Comparison of ENCODE assay signal across 8 cellular contexts in genomic region chr3:176872771-176873209, GRCh38.
DNase-seq lines count a peak whose midpoint lies in the region; ATAC-seq and TF ChIP-seq lines count a peak whose summit lies in the region.

No MANE protein-coding gene starts in this region.

- no peak overlapping the region for H3K27ac ChIP-seq in foreskin keratinocyte

- no peak overlapping the region for H3K4me3 ChIP-seq in Caco-2 (ENCODE audit: low read depth, low read length)

- peak; percentile 71 to 73 for TF ChIP-seq CTCF in Caco-2 (IDR thresholded peaks at IDR 0.05; ENCODE audit: insufficient read depth in 1 of 2, low read depth in 1 of 2, low read length in 1 of 2, severe bottlenecking in 1 of 2, unreplicated experiment in 1 of 2)
- TF ChIP-seq CTCF in foreskin keratinocyte (conservative IDR thresholded peaks at IDR 0.05), result peak; percentile 83
- TF ChIP-seq CTCF in progenitor cell of endocrine pancreas (IDR thresholded peaks at IDR 0.05; ENCODE audit: unreplicated experiment), result peak; percentile 74

- DNase-seq in Caco-2 (peak; percentile 57 to 58), NOMO-1 treated with DMSO at 0.1 percent for 48 hours (lab: John Stamatoyannopoulos, UW; ENCODE audit: unreplicated experiment) (peak; percentile 43), foreskin keratinocyte (peak; percentile 12 to 59), progenitor cell of endocrine pancreas (ENCODE audit: low spot score, unreplicated experiment) (no peak), NCI-H2196 (lab: John Stamatoyannopoulos, UW; ENCODE audit: unreplicated experiment) (no peak)
- DNase-seq in activated T-cell treated with anti-CD3 and anti-CD28 coated beads, Interleukin-2, amount 50 U/mL, for 24 hours, result peak; percentile 58

- no TSS peak for BruUV-seq in Caco-2 (replicated peaks; lab: Mats Ljungman, UMichigan)

- no peaks in the 10 kb centered on the region for H3K27me3 ChIP-seq in Caco-2 (replicated peaks; ENCODE audit: control insufficient read depth, insufficient read depth, low read length)
- no peaks in the 10 kb centered on the region for H3K27me3 ChIP-seq in foreskin keratinocyte

- POLR2A ChIA-PET in Caco-2 (lab: Charles Lee), result no interaction called here

- no peaks in the 10 kb centered on the region for H3K36me3 Mint-ChIP-seq in Caco-2 (ENCODE audit: insufficient read depth, unreplicated experiment)
- no peaks in the 10 kb centered on the region for H3K36me3 Mint-ChIP-seq in activated T-cell treated with anti-CD3 and anti-CD28 coated beads, Interleukin-2, amount 50 U/mL, for 24 hours (ENCODE audit: low read depth)
- H3K36me3 Mint-ChIP-seq in progenitor cell of endocrine pancreas (ENCODE audit: insufficient read depth), result peaks cover 6% of the 10 kb centered on the region

- no peaks in the 10 kb centered on the region for H3K4me1 Mint-ChIP-seq in Caco-2 (ENCODE audit: low read depth, unreplicated experiment)
- H3K4me1 Mint-ChIP-seq in activated T-cell treated with anti-CD3 and anti-CD28 coated beads, Interleukin-2, amount 50 U/mL, for 24 hours (ENCODE audit: low read depth), result peaks cover 4% of the 10 kb centered on the region
- peaks cover 7% of the 10 kb centered on the region for H3K4me1 Mint-ChIP-seq in progenitor cell of endocrine pancreas (ENCODE audit: low read depth)

- ATAC-seq in GM19438 (IDR thresholded peaks at IDR 0.05; ENCODE audit: low read depth, unreplicated experiment) (peak; percentile 93), HG03439 (IDR thresholded peaks at IDR 0.05; ENCODE audit: unreplicated experiment) (peak; percentile 98), foreskin keratinocyte (peak; percentile 76)

- no peak overlapping the region for H3K4me3 Mint-ChIP-seq in Caco-2 (ENCODE audit: unreplicated experiment)
- no peak overlapping the region for H3K4me3 Mint-ChIP-seq in activated T-cell treated with anti-CD3 and anti-CD28 coated beads, Interleukin-2, amount 50 U/mL, for 24 hours
- H3K4me3 Mint-ChIP-seq in progenitor cell of endocrine pancreas (ENCODE audit: low read depth), result no peak overlapping the region

- H3K9me3 Mint-ChIP-seq in Caco-2 (ENCODE audit: unreplicated experiment) (peaks cover 33% of the 10 kb centered on the region), progenitor cell of endocrine pancreas (ENCODE audit: low read depth) (peaks cover 37% of the 10 kb centered on the region)
- H3K9me3 Mint-ChIP-seq in activated T-cell treated with anti-CD3 and anti-CD28 coated beads, Interleukin-2, amount 50 U/mL, for 24 hours, result peaks cover 10% of the 10 kb centered on the region

- CTCF ChIA-PET in Caco-2 (lab: Charles Lee), result interaction anchor here (0.5 to 2.8 kb wide), 3 partner anchors 56 to 107 kb away, joined by 3 to 38 read pairs (median 3); no protein-coding TSS in a partner anchor

- H3K9me3 ChIP-seq in Caco-2, result 0 out of 2 replicates have a peak, but pooled peaks cover 3% of the 10 kb centered on the region

- intact Hi-C loops in Caco-2 (cut with micrococcal nuclease; ENCODE audit: unreplicated experiment), result loop anchor here (1.0 to 5.0 kb wide), 2 partner anchors 67 to 1515 kb away; no protein-coding TSS in a partner anchor

- H3K4me1 ChIP-seq in Caco-2 (no peaks in the 10 kb centered on the region), foreskin keratinocyte (no peaks in the 10 kb centered on the region)

- no peaks in the 10 kb centered on the region for H3K36me3 ChIP-seq in Caco-2 (ENCODE audit: control insufficient read depth, insufficient read depth, low read length)

- H3K27ac Mint-ChIP-seq in Caco-2 (ENCODE audit: unreplicated experiment) (no peak overlapping the region), progenitor cell of endocrine pancreas (no peak overlapping the region)
- H3K27ac Mint-ChIP-seq in activated T-cell treated with anti-CD3 and anti-CD28 coated beads, Interleukin-2, amount 50 U/mL, for 24 hours, result no peak overlapping the region

- H3K27me3 Mint-ChIP-seq in Caco-2 (ENCODE audit: insufficient read depth, unreplicated experiment), result no peaks in the 10 kb centered on the region
- peaks cover 7% of the 10 kb centered on the region for H3K27me3 Mint-ChIP-seq in activated T-cell treated with anti-CD3 and anti-CD28 coated beads, Interleukin-2, amount 50 U/mL, for 24 hours
- no peaks in the 10 kb centered on the region for H3K27me3 Mint-ChIP-seq in progenitor cell of endocrine pancreas

Comparison
In these comparisons a context has a peak if more than half of its experiments do, and no peak if none do; other contexts are left out.
1. DNase-seq: peak in Caco-2 (2 of 2), NOMO-1 treated with DMSO at 0.1 percent for 48 hours (single experiment), activated T-cell treated with anti-CD3 and anti-CD28 coated beads, Interleukin-2, amount 50 U/mL, for 24 hours (single experiment) and foreskin keratinocyte (2 of 2); none in progenitor cell of endocrine pancreas (single experiment) and NCI-H2196 (single experiment).
2. Peak in every context shown above with its lines, with median percentiles within 50 percentile points of each other: CTCF ChIP-seq and ATAC-seq.